Comparison of ENCODE assay signal across 9 cellular contexts in the genomic region with DNA sequence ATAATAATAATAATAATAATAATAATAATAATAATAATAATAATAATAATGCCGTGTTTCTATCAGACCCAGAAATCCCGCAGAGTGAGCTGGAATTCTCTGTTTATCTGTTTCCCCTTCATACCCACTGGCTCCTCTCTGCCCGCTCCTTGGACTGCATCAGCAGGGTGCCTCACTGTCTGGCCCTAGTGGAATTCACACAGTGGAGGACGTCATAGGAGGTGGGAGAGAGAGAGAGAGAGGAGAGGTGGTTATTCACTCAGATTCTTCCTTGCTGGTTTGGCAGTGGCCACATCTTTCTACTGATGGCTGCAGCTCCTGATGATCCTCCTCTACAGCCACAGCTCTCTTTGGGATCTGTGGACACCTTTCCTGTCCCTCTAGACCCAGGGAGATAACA. TPM values are rescaled to one million over a fixed set of nuclear protein-coding genes. Genes with fewer than 3 reads are reported as not detected.
A peak's percentile ranks its signal among the peaks of the same experiment; 100 is the strongest.
DNase-seq lines count a peak whose midpoint lies in the region; ATAC-seq, FAIRE-seq and TF ChIP-seq lines count a peak whose summit lies in the region.
"Not testable (repeated sequence)": the region's sequence is repeated elsewhere in the genome, so short reads cannot be mapped to it uniquely, and the experiment has no call there.
"Had no signal": no experiment of that assay in that cellular context is flagged by ENCODE, and none has a peak within 500 bp of the region (broad histone marks: within the 10 kb centered on the region; RNA-seq: fewer than 3 reads in every experiment).

No MANE protein-coding gene starts in this region.

- peak; percentile 3 for DNase-seq in EL
- DNase-seq in IMR-90 = peak; percentile 23
- DNase-seq in RCC 7860 (ENCODE audit: low spot score) = peak; percentile 3
- peak; percentile 44 for DNase-seq in astrocyte (ENCODE audit: low read depth)
- DNase-seq in choroid plexus epithelial cell (ENCODE audit: low read depth) = peak; percentile 64
- DNase-seq in iris pigment epithelial cell (ENCODE audit: low read depth) = peak; percentile 16

- TF ChIP-seq RAD21 in IMR-90 (IDR thresholded peaks at IDR 0.05; ENCODE audit: low read length) = not testable (repeated sequence)

- not testable (repeated sequence) for H3K36me3 ChIP-seq in IMR-90 (ENCODE audit: control insufficient read depth, insufficient read depth, low read length); astrocyte (ENCODE audit: insufficient read depth, low read length)

- H4K20me1 ChIP-seq in IMR-90 (ENCODE audit: insufficient read depth, low read length); astrocyte (ENCODE audit: insufficient read depth, low read length): not testable (repeated sequence)

- H2BK5ac ChIP-seq in IMR-90 (ENCODE audit: low read depth, low read length, poor library complexity, severe bottlenecking) = not testable (repeated sequence)

- H2BK15ac ChIP-seq in IMR-90 (ENCODE audit: low read depth, low read length) = not testable (repeated sequence)

- not testable (repeated sequence) for H2BK120ac ChIP-seq in IMR-90 (ENCODE audit: low read depth, low read length)

- not testable (repeated sequence) for TF ChIP-seq CTCF in IMR-90 (conservative IDR thresholded peaks at IDR 0.05; ENCODE audit: low read depth, low read length); astrocyte (IDR thresholded peaks at IDR 0.05; ENCODE audit: insufficient read depth, low read depth, low read length); choroid plexus epithelial cell (conservative IDR thresholded peaks at IDR 0.05; ENCODE audit: low read depth, low read length)

- not testable (repeated sequence) for H3K18ac ChIP-seq in IMR-90 (ENCODE audit: low read depth, low read length)

- intact Hi-C loops in IMR-90 (cut with micrococcal nuclease) = not testable (repeated sequence)

- H3K9me3 ChIP-seq in IMR-90 (ENCODE audit: control insufficient read depth, insufficient read depth, low read length); astrocyte (ENCODE audit: insufficient read depth, low read depth, low read length): not testable (repeated sequence)

- no CpG with 5 or more reads among the region's 4 CpGs for WGBS in IMR-90 (ENCODE audit: extremely low coverage in 2 of 2, insufficient read length in 1 of 2), 2 experiments

- not testable (repeated sequence) for H3K4me3 Mint-ChIP-seq in astrocyte (ENCODE audit: unreplicated experiment)

- not testable (repeated sequence) for H3K14ac ChIP-seq in IMR-90 (replicated peaks; ENCODE audit: low read depth, low read length)

- not testable (repeated sequence) for H4K91ac ChIP-seq in IMR-90 (ENCODE audit: insufficient read depth, low read depth, low read length)

- not testable (repeated sequence) for H3K27me3 ChIP-seq in IMR-90 (ENCODE audit: control insufficient read depth, insufficient read depth, low read length); astrocyte (ENCODE audit: insufficient read depth, low read length)

- not testable (repeated sequence) for H3K4me2 ChIP-seq in IMR-90 (ENCODE audit: low read depth, low read length); astrocyte (ENCODE audit: low read length)

- H2AFZ ChIP-seq in IMR-90 (replicated peaks; ENCODE audit: low read length, poor library complexity); astrocyte (ENCODE audit: low read depth, low read length): not testable (repeated sequence)

- POLR2A ChIA-PET in IMR-90 (lab: Charles Lee; ENCODE audit: unreplicated experiment) = not testable (repeated sequence)

- TF ChIP-seq POLR2A in IMR-90 (IDR thresholded peaks at IDR 0.05; ENCODE audit: low read depth, low read length) = not testable (repeated sequence)

- CTCF ChIA-PET in IMR-90 (lab: Yijun Ruan, JAX) = not testable (repeated sequence)

- H3K9ac ChIP-seq in IMR-90 (ENCODE audit: low read depth, low read length); astrocyte (ENCODE audit: low read length): not testable (repeated sequence)

- not testable (repeated sequence) for H3K36me3 Mint-ChIP-seq in astrocyte (ENCODE audit: low read depth, unreplicated experiment)

- H2AK5ac ChIP-seq in IMR-90 (ENCODE audit: low read depth, low read length) = not testable (repeated sequence)

- H3K4ac ChIP-seq in IMR-90 (ENCODE audit: low read depth, low read length) = not testable (repeated sequence)

- not testable (repeated sequence) for BruUV-seq in IMR-90 (replicated peaks; lab: Mats Ljungman, UMichigan)

- not testable (repeated sequence) for H3K9me1 ChIP-seq in IMR-90 (ENCODE audit: insufficient read depth, low read length)

- not testable (repeated sequence) for H3K27me3 Mint-ChIP-seq in astrocyte (ENCODE audit: low read depth, unreplicated experiment)

- H2BK20ac ChIP-seq in IMR-90 (ENCODE audit: low read depth, low read length) = not testable (repeated sequence)

- H3K27ac ChIP-seq in IMR-90 (ENCODE audit: insufficient read depth, low read length); astrocyte (ENCODE audit: low read depth, low read length): not testable (repeated sequence)

- H3K79me2 ChIP-seq in astrocyte (ENCODE audit: insufficient read depth, low read length) = not testable (repeated sequence)

- not testable (repeated sequence) for H3K79me1 ChIP-seq in IMR-90 (ENCODE audit: low read depth in 1 of 2, low read length in 2 of 2)

- dilution Hi-C loops in IMR-90 (cut with HindIII; ENCODE audit: low sequenced_read_pairs, unreplicated experiment) = not testable (repeated sequence)

- H3K4me1 ChIP-seq in IMR-90 (ENCODE audit: control insufficient read depth, insufficient read depth, low read length); astrocyte (ENCODE audit: insufficient read depth, low read length): not testable (repeated sequence)

- not testable (repeated sequence) for H2AK9ac ChIP-seq in IMR-90 (replicated peaks; ENCODE audit: low read depth, low read length, poor library complexity)

- ATAC-seq in IMR-90 (ENCODE audit: low read depth) = not testable (repeated sequence)

- H3K56ac ChIP-seq in IMR-90 (ENCODE audit: extremely low read depth, insufficient read depth, low read length) = not testable (repeated sequence)

- H3K27ac Mint-ChIP-seq in astrocyte (ENCODE audit: unreplicated experiment) = not testable (repeated sequence)

- H4K8ac ChIP-seq in IMR-90 (ENCODE audit: low read depth in 2 of 2, low read length in 2 of 2) = not testable (repeated sequence)

- H3K23ac ChIP-seq in IMR-90 (ENCODE audit: low read depth, low read length) = not testable (repeated sequence)

- not testable (repeated sequence) for H3K4me1 Mint-ChIP-seq in astrocyte (ENCODE audit: low read depth, unreplicated experiment)

- FAIRE-seq in RCC 7860 (lab: Jason Lieb, UNC); astrocyte (lab: Jason Lieb, UNC): not testable (repeated sequence)

- in situ Hi-C loops in IMR-90 (cut with MboI; ENCODE audit: low sequenced_read_pairs) = not testable (repeated sequence)

- not testable (repeated sequence) for H3K9me3 Mint-ChIP-seq in astrocyte (ENCODE audit: unreplicated experiment)

- not testable (repeated sequence) for H4K5ac ChIP-seq in IMR-90 (ENCODE audit: low read depth, low read length)

- not testable (repeated sequence) for H3K4me3 ChIP-seq in IMR-90 (ENCODE audit: insufficient read depth, low read depth, low read length); astrocyte (ENCODE audit: insufficient read depth, low read depth, low read length); choroid plexus epithelial cell (ENCODE audit: low read depth, low read length)

RNA-seq across cellular contexts. Expression of a gene that starts 10.1 kb away (rescaled TPM):
- total RNA-seq in IMR-90 (2012; rRNA removed) (0.18 and 0.28 TPM in 2 replicates), astrocyte (0.59 and 1.5 TPM in 2 replicates)
- polyA plus RNA-seq in IMR-90 (2012; rRNA removed) = 0.32 TPM in 2 replicates
- 0.15 TPM in 2 replicates for polyA plus RNA-seq in IMR-90 (2012; cell fraction: cytosol; rRNA removed)
- 1.2 and 1.3 TPM in 2 replicates for polyA plus RNA-seq in IMR-90 (2012; cell fraction: nucleus; rRNA removed; ENCODE audit: low replicate concordance)
- total RNA-seq: CD4-positive, alpha-beta memory T cell; H4; HT-29 had no signal
- polyA plus RNA-seq: CD4-positive, alpha-beta memory T cell had no signal

Comparison
In these comparisons a context has a peak if more than half of its experiments do, and no peak if none do; other contexts are left out.
1. DNase-seq: peak in every context shown above with its lines; median percentile 64 in choroid plexus epithelial cell; 44 in astrocyte; 23 in IMR-90; 16 in iris pigment epithelial cell; 3 in EL; 3 in RCC 7860.